ENCODE assay signal across 1 cellular context in genomic region chr18:74290831-74291770, GRCh38.
TF ChIP-seq lines count a peak whose summit lies in the region.

No MANE protein-coding gene starts in this region.

TF ChIP-seq in SK-N-SH, 30 proteins besides CTCF, POLR2A, EP300 and RAD21 (continued from another document):
- TF ChIP-seq IRF3 (IDR thresholded peaks at IDR 0.05; ENCODE audit: low read depth, low read length) (no peak), TAF1 (IDR thresholded peaks at IDR 0.05; ENCODE audit: borderline replicate concordance, low read depth, low read length) (no peak), RFX5 (IDR thresholded peaks at IDR 0.05; ENCODE audit: low read length) (no peak), FOXJ3 (CRISPR knock-in tag; IDR thresholded peaks at IDR 0.05) (no peak)
